In genomic region chrX:17860179-17860780, GRCh38 we compare ENCODE assay signal across 8 cellular contexts. TPM values are rescaled to one million over a fixed set of nuclear protein-coding genes. Genes with fewer than 3 reads are reported as not detected.
A peak's percentile ranks its signal among the peaks of the same experiment; 100 is the strongest.
DNase-seq lines count a peak whose midpoint lies in the region; ATAC-seq and TF ChIP-seq lines count a peak whose summit lies in the region.

No MANE protein-coding gene starts in this region.

- CTCF ChIA-PET in AG04449 (lab: Yijun Ruan, JAX): no interaction called here
- CTCF ChIA-PET in naive thymus-derived CD4-positive, alpha-beta T cell (lab: Charles Lee): no interaction called here

- DNase-seq in AG04449 (ENCODE audit: low read depth, low spot score): no peak
- DNase-seq in KBM-7: peak; percentile 5
- DNase-seq in effector memory CD4-positive, alpha-beta T cell: no peak
- peak in 3 of 9 donors; percentile 11 to 19 (median 12) for DNase-seq in naive thymus-derived CD4-positive, alpha-beta T cell
- no peak for DNase-seq in DMS79 (lab: John Stamatoyannopoulos, UW)
- DNase-seq in effector memory CD8-positive, alpha-beta T cell: no peak
- DNase-seq in NCI-H1436 (lab: John Stamatoyannopoulos, UW): no peak
- DNase-seq in DMS79 treated with DMSO at 0.1 percent for 48 hours (lab: John Stamatoyannopoulos, UW): no peak

- peaks cover 0 to 11% (median 5%) of the 10 kb centered on the region in 7 donors for H3K4me1 Mint-ChIP-seq in naive thymus-derived CD4-positive, alpha-beta T cell
- peaks cover 0 to 2% of the 10 kb centered on the region in 2 donors for H3K4me1 Mint-ChIP-seq in effector memory CD8-positive, alpha-beta T cell (ENCODE audit: low read depth in 2 of 2)

- ATAC-seq in naive thymus-derived CD4-positive, alpha-beta T cell: no peak
- ATAC-seq in effector memory CD8-positive, alpha-beta T cell (replicated peaks): no peak

- H3K27me3 ChIP-seq in effector memory CD4-positive, alpha-beta T cell (replicated peaks; ENCODE audit: control insufficient read depth, insufficient read depth, low read length, poor library complexity, severe bottlenecking): peaks cover 5% of the 10 kb centered on the region
- no peaks in the 10 kb centered on the region for H3K27me3 ChIP-seq in naive thymus-derived CD4-positive, alpha-beta T cell (ENCODE audit: control insufficient read depth in 2 of 2, insufficient read depth in 2 of 2, low read length in 2 of 2)

- no peaks in the 10 kb centered on the region for H3K9me3 ChIP-seq in effector memory CD4-positive, alpha-beta T cell (ENCODE audit: control insufficient read depth, low read length)
- no peaks in the 10 kb centered on the region for H3K9me3 ChIP-seq in naive thymus-derived CD4-positive, alpha-beta T cell (ENCODE audit: control insufficient read depth in 2 of 3, low read length in 3 of 3)

- H3K4me3 ChIP-seq in AG04449 (ENCODE audit: low read depth, low read length): peak overlapping the region; percentile 18
- H3K4me3 ChIP-seq in effector memory CD4-positive, alpha-beta T cell (ENCODE audit: insufficient read depth, low read depth, low read length, poor library complexity, severe bottlenecking): peak overlapping the region; percentile 39
- H3K4me3 ChIP-seq in naive thymus-derived CD4-positive, alpha-beta T cell (ENCODE audit: low read length): peak overlapping the region; percentile 37

- H3K36me3 Mint-ChIP-seq in naive thymus-derived CD4-positive, alpha-beta T cell: no peaks in the 10 kb centered on the region
- H3K36me3 Mint-ChIP-seq in effector memory CD8-positive, alpha-beta T cell (ENCODE audit: insufficient read depth): no peaks in the 10 kb centered on the region

- H3K9me3 Mint-ChIP-seq in naive thymus-derived CD4-positive, alpha-beta T cell: no peaks in the 10 kb centered on the region
- H3K9me3 Mint-ChIP-seq in effector memory CD8-positive, alpha-beta T cell: no peaks in the 10 kb centered on the region

- POLR2A ChIA-PET in AG04449 (lab: Yijun Ruan, JAX): no interaction called here
- POLR2A ChIA-PET in naive thymus-derived CD4-positive, alpha-beta T cell (lab: Charles Lee): no interaction called here

- H3K4me1 ChIP-seq in effector memory CD4-positive, alpha-beta T cell (ENCODE audit: control insufficient read depth, insufficient read depth, low read length, poor library complexity, severe bottlenecking): no peaks in the 10 kb centered on the region
- no peaks in the 10 kb centered on the region for H3K4me1 ChIP-seq in naive thymus-derived CD4-positive, alpha-beta T cell (ENCODE audit: control insufficient read depth in 2 of 2, insufficient read depth in 2 of 2, low read length in 2 of 2)

- in situ Hi-C loops in KBM-7 (cut with MboI; ENCODE audit: low pct_unique_long_range_greater_than_20kb, low sequenced_read_pairs): no loop called here

- H3K27me3 Mint-ChIP-seq in naive thymus-derived CD4-positive, alpha-beta T cell: peaks cover 0 to 50% (median 29%) of the 10 kb centered on the region in 5 donors
- peaks cover 43 to 59% of the 10 kb centered on the region in 2 donors for H3K27me3 Mint-ChIP-seq in effector memory CD8-positive, alpha-beta T cell

- H3K27ac ChIP-seq in effector memory CD4-positive, alpha-beta T cell (ENCODE audit: insufficient read depth, low read length, poor library complexity, severe bottlenecking): no peak overlapping the region
- H3K27ac ChIP-seq in naive thymus-derived CD4-positive, alpha-beta T cell (ENCODE audit: low read depth, low read length): no peak overlapping the region

- H3K27ac Mint-ChIP-seq in naive thymus-derived CD4-positive, alpha-beta T cell: peak overlapping the region in 2 of 9 donors; percentile 62 to 70
- H3K27ac Mint-ChIP-seq in effector memory CD8-positive, alpha-beta T cell: no peak overlapping the region

- peak overlapping the region; percentile 54 to 89 (median 86) for H3K4me3 Mint-ChIP-seq in naive thymus-derived CD4-positive, alpha-beta T cell
- H3K4me3 Mint-ChIP-seq in effector memory CD8-positive, alpha-beta T cell: peak overlapping the region in 1 of 2 donors; percentile 64

- TF ChIP-seq CTCF in AG04449 (IDR thresholded peaks at IDR 0.05; ENCODE audit: insufficient read depth, low read length, missing control alignments): no peak

- intact Hi-C loops in naive thymus-derived CD4-positive, alpha-beta T cell (cut with micrococcal nuclease): loop anchor here in 1 of 2 donors (2.0 to 5.0 kb wide), 2 partner anchors 73 to 115 kb away; no protein-coding TSS in a partner anchor

- H3K36me3 ChIP-seq in effector memory CD4-positive, alpha-beta T cell (ENCODE audit: control insufficient read depth, insufficient read depth, low read length): no peaks in the 10 kb centered on the region
- H3K36me3 ChIP-seq in naive thymus-derived CD4-positive, alpha-beta T cell (ENCODE audit: control insufficient read depth in 2 of 3, insufficient read depth in 3 of 3, low read length in 3 of 3): no peaks in the 10 kb centered on the region

RNA-seq across cellular contexts. Expression of gene RAI2, which starts 0.8 kb away (rescaled TPM):
- total RNA-seq in naive thymus-derived CD4-positive, alpha-beta T cell: 1 to 10 TPM in 4 of 5 experiments, not detected in 1; 1.6 to 2.8 (median 2.2) TPM
- polyA plus RNA-seq in naive thymus-derived CD4-positive, alpha-beta T cell: 1 to 10 TPM in 1 of 2 donors, under 1 TPM in 1; 0.96 to 1.4 TPM
